12 cellular contexts compared by ENCODE assay signal in genomic region chr15:60758961-60759729, GRCh38.
DNase-seq lines count a peak whose midpoint lies in the region; ATAC-seq and TF ChIP-seq lines count a peak whose summit lies in the region.
"Had no signal": no experiment of that assay in that cellular context is flagged by ENCODE, and none has a peak within 500 bp of the region (broad histone marks: within the 10 kb centered on the region; RNA-seq: fewer than 3 reads in every experiment).

No MANE protein-coding gene starts in this region.

- ATAC-seq in right cardiac atrium = peak; percentile 81 to 91
- no peak for ATAC-seq in HG03108 (IDR thresholded peaks at IDR 0.05; ENCODE audit: unreplicated experiment)

- POLR2A ChIA-PET in MCF 10A (lab: Yijun Ruan, JAX) = interaction anchor here (1.1 to 1.6 kb wide), 2 partner anchors 10 to 39 kb away, joined by 3 to 5 read pairs; no protein-coding TSS in a partner anchor

- intact Hi-C loops in MCF 10A (cut with micrococcal nuclease) = no loop called here
- intact Hi-C loops in breast epithelium (cut with DNase I; ENCODE audit: low total_unique reads) = no loop called here
- intact Hi-C loops in right cardiac atrium (cut with DNase I) = no loop called here
- intact Hi-C loops in esophagus squamous epithelium (cut with DNase I) = no loop called here

- H3K4me1 Mint-ChIP-seq in MCF 10A (ENCODE audit: insufficient read depth, unreplicated experiment) = peaks cover 35% of the 10 kb centered on the region

- no peak for TF ChIP-seq CTCF in MCF 10A (IDR thresholded peaks at IDR 0.05; ENCODE audit: unreplicated experiment)
- no peak for TF ChIP-seq CTCF in breast epithelium (IDR thresholded peaks at IDR 0.05)
- TF ChIP-seq CTCF in esophagus squamous epithelium (IDR thresholded peaks at IDR 0.05) = no peak

- no peak overlapping the region for H3K27ac Mint-ChIP-seq in MCF 10A (ENCODE audit: low read depth, unreplicated experiment)
- H3K27ac Mint-ChIP-seq: stimulated activated naive CD8-positive, alpha-beta T cell treated with anti-CD3 and anti-CD28 coated beads, Interleukin-15, Interleukin-2, amounts not matched to agents 100 ng/mL and 50 ng/mL, for 24 hours had no signal

- H3K4me1 ChIP-seq in breast epithelium = no peaks in the 10 kb centered on the region
- no peaks in the 10 kb centered on the region for H3K4me1 ChIP-seq in right cardiac atrium (ENCODE audit: control insufficient read depth, insufficient read depth, low read length)
- H3K4me1 ChIP-seq in effector memory CD4-positive, alpha-beta T cell (ENCODE audit: control insufficient read depth, insufficient read depth, low read length, poor library complexity, severe bottlenecking) = no peaks in the 10 kb centered on the region
- peaks cover 4 to 29% (median 6%) of the 10 kb centered on the region in 3 donors for H3K4me1 ChIP-seq in esophagus squamous epithelium

- H3K27me3 ChIP-seq in breast epithelium (no peaks in the 10 kb centered on the region), right cardiac atrium (ENCODE audit: control insufficient read depth, insufficient read depth) (no peaks in the 10 kb centered on the region), esophagus squamous epithelium (peaks cover 0 to 5% (median 0%) of the 10 kb centered on the region in 4 donors)
- no peaks in the 10 kb centered on the region for H3K27me3 ChIP-seq in effector memory CD4-positive, alpha-beta T cell (replicated peaks; ENCODE audit: control insufficient read depth, insufficient read depth, low read length, poor library complexity, severe bottlenecking)
- H3K27me3 ChIP-seq: neutrophil had no signal

- H3K4me3 ChIP-seq in breast epithelium (no peak overlapping the region), right cardiac atrium (ENCODE audit: low read length) (no peak overlapping the region), esophagus squamous epithelium (no peak overlapping the region)
- H3K4me3 ChIP-seq in effector memory CD4-positive, alpha-beta T cell (ENCODE audit: insufficient read depth, low read depth, low read length, poor library complexity, severe bottlenecking) = no peak overlapping the region

- no peaks in the 10 kb centered on the region for H3K9me3 Mint-ChIP-seq in MCF 10A (ENCODE audit: unreplicated experiment)
- H3K9me3 Mint-ChIP-seq: stimulated activated naive CD8-positive, alpha-beta T cell treated with anti-CD3 and anti-CD28 coated beads, Interleukin-15, Interleukin-2, amounts not matched to agents 100 ng/mL and 50 ng/mL, for 24 hours had no signal

- WGBS in right cardiac atrium = 71% methylated on average over 7 of the region's 7 CpGs
- WGBS in esophagus squamous epithelium, 2 donors = 62 to 75% methylated on average over 7 of the region's 7 CpGs

- H3K9me3 ChIP-seq in breast epithelium (no peaks in the 10 kb centered on the region), right cardiac atrium (ENCODE audit: control insufficient read depth, low read length) (no peaks in the 10 kb centered on the region), esophagus squamous epithelium (no peaks in the 10 kb centered on the region)
- H3K9me3 ChIP-seq in effector memory CD4-positive, alpha-beta T cell (ENCODE audit: control insufficient read depth, low read length) = no peaks in the 10 kb centered on the region
- H3K9me3 ChIP-seq: neutrophil had no signal

- H3K27ac ChIP-seq in breast epithelium = peak overlapping the region in 1 of 2 donors; percentile 35
- no peak overlapping the region for H3K27ac ChIP-seq in right cardiac atrium (ENCODE audit: low read length)
- no peak overlapping the region for H3K27ac ChIP-seq in effector memory CD4-positive, alpha-beta T cell (ENCODE audit: insufficient read depth, low read length, poor library complexity, severe bottlenecking)
- peak overlapping the region in 1 of 4 donors; percentile 7 for H3K27ac ChIP-seq in esophagus squamous epithelium
- H3K27ac ChIP-seq: neutrophil had no signal

- H3K36me3 ChIP-seq in breast epithelium (no peaks in the 10 kb centered on the region), esophagus squamous epithelium (no peaks in the 10 kb centered on the region)
- H3K36me3 ChIP-seq in effector memory CD4-positive, alpha-beta T cell (ENCODE audit: control insufficient read depth, insufficient read depth, low read length) = no peaks in the 10 kb centered on the region
- H3K36me3 ChIP-seq: neutrophil had no signal

- H3K4me3 Mint-ChIP-seq in MCF 10A (ENCODE audit: unreplicated experiment) = no peak overlapping the region
- H3K4me3 Mint-ChIP-seq: stimulated activated naive CD8-positive, alpha-beta T cell treated with anti-CD3 and anti-CD28 coated beads, Interleukin-15, Interleukin-2, amounts not matched to agents 100 ng/mL and 50 ng/mL, for 24 hours had no signal

- BruUV-seq in MCF 10A (replicated peaks; lab: Mats Ljungman, UMichigan) = no TSS peak

- DNase-seq in MCF 10A (ENCODE audit: unreplicated experiment) (peak; percentile 47), breast epithelium (ENCODE audit: low spot score in 2 of 2) (no peak), brain pericyte (ENCODE audit: low read depth, low spot score) (peak; percentile 82), right cardiac atrium (no peak), esophagus squamous epithelium (lab: John Stamatoyannopoulos, UW) (no peak), NCI-H2107 (lab: John Stamatoyannopoulos, UW) (no peak)
- DNase-seq in effector memory CD4-positive, alpha-beta T cell = no peak
- DNase-seq: NCI-H187, T-helper 2 cell had no signal

- no peak for TF ChIP-seq POLR2A in breast epithelium (IDR thresholded peaks at IDR 0.05)
- no peak for TF ChIP-seq POLR2A in esophagus squamous epithelium (IDR thresholded peaks at IDR 0.05)

- CTCF ChIA-PET in MCF 10A (lab: Yijun Ruan, JAX) = interaction anchor here (0.6 to 1.3 kb wide), 4 partner anchors 131 to 172 kb away, joined by 3 to 4 read pairs (median 3); no protein-coding TSS in a partner anchor

- peaks cover 62% of the 10 kb centered on the region for H3K27me3 Mint-ChIP-seq in MCF 10A (ENCODE audit: insufficient read depth, unreplicated experiment)
- H3K27me3 Mint-ChIP-seq: stimulated activated naive CD8-positive, alpha-beta T cell treated with anti-CD3 and anti-CD28 coated beads, Interleukin-15, Interleukin-2, amounts not matched to agents 100 ng/mL and 50 ng/mL, for 24 hours had no signal

- no peaks in the 10 kb centered on the region for H3K36me3 Mint-ChIP-seq in MCF 10A (ENCODE audit: insufficient read depth, unreplicated experiment)

Comparison
In these comparisons a context has a peak if more than half of its experiments do, and no peak if none do; other contexts are left out.
1. DNase-seq: peak in MCF 10A (single experiment) and brain pericyte (single experiment); none in breast epithelium (0 of 2), right cardiac atrium (0 of 3), effector memory CD4-positive, alpha-beta T cell (0 of 3), esophagus squamous epithelium (single experiment) and NCI-H2107 (single experiment).